Comparison of ENCODE assay signal across 34 cellular contexts in the genomic region with DNA sequence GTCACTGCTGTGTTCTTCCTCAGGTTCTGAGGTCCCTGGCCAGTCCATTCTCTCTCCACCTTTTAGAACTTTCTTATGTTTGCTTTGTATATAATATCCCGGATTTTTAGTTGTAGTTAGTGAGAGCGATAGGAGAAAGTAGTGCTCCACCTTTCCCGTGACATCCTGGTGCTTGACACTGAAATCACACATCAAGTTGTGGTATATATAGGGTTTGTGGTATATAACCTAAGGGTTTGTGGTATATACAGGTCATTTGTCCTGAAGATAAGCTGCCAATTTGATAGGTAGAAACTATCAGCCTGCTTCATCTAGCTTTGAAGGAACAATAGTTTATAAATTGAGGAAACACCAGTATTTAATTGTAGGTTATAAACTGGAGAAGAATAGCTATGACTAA.
"Had no signal": no experiment of that assay in that cellular context is flagged by ENCODE, and none has a peak within 500 bp of the region (broad histone marks: within the 10 kb centered on the region; RNA-seq: fewer than 3 reads in every experiment).

No MANE protein-coding gene starts in this region.

- H3K27me3 ChIP-seq: MG63 had no signal

- H3K27ac ChIP-seq: KMS-11 had no signal

- H3K4me3 ChIP-seq: MG63 had no signal

- H3K4me2 ChIP-seq: KMS-11 had no signal

- DNase-seq: Karpas-422, Kasumi-1, KG1, MG63, MM.1S, MV-4-11, NCI-H1048, NCI-H1092, NCI-H1092 treated with DMSO at 0.1 percent for 48 hours, NCI-H1105, NCI-H1105 treated with DMSO at 0.1 percent for 48 hours, NCI-H1417, NCI-H1417 treated with DMSO at 0.1 percent for 48 hours, NCI-H1436, NCI-H1436 treated with DMSO at 0.1 percent for 48 hours, NCI-H146, NCI-H1694, NCI-H1694 treated with DMSO at 0.1 percent for 48 hours, NCI-H187, NCI-H187 treated with DMSO at 0.1 percent for 48 hours, NCI-H1930, NCI-H2029, NCI-H2029 treated with DMSO at 0.1 percent for 48 hours, NCI-H2081, NCI-H2081 treated with DMSO at 0.1 percent for 48 hours, NCI-H2107, NCI-H2171, NCI-H2171 treated with DMSO at 0.1 percent for 48 hours, NCI-H2227 treated with DMSO at 0.1 percent for 48 hours, NCI-H226, NCI-H345, NCI-H446, NCI-H446 treated with DMSO at 0.1 percent for 48 hours had no signal

- H3K36me3 ChIP-seq: MG63 had no signal

- H3K9ac ChIP-seq: KMS-11 had no signal
